ENCODE assay signal across 16 cellular contexts in genomic region chr14:57725399-57726077, GRCh38.
A peak's percentile ranks its signal among the peaks of the same experiment; 100 is the strongest.
DNase-seq lines count a peak whose midpoint lies in the region; ATAC-seq, FAIRE-seq and TF ChIP-seq lines count a peak whose summit lies in the region.
"Had no signal": no experiment of that assay in that cellular context is flagged by ENCODE, and none has a peak within 500 bp of the region (broad histone marks: within the 10 kb centered on the region; RNA-seq: fewer than 3 reads in every experiment).

No MANE protein-coding gene starts in this region.

- H3K36me3 Mint-ChIP-seq in natural killer cell, result no peaks in the 10 kb centered on the region
- no peaks in the 10 kb centered on the region for H3K36me3 Mint-ChIP-seq in CD4-positive, alpha-beta T cell (ENCODE audit: low read depth)
- H3K36me3 Mint-ChIP-seq: activated CD8-positive, alpha-beta memory T cell treated with anti-CD3 and anti-CD28 coated beads, Interleukin-2, amount 10 ng/mL, durations not matched to agents 7 days and 5 days; stimulated activated naive B cell treated with anti-CD40 and anti-IgM and Interleukin-4, amounts not matched to agents 10 μg/mL and 1 μg/mL and 100 μg/mL, for 72 hours had no signal

- H3K27ac Mint-ChIP-seq in natural killer cell, result no peak overlapping the region
- H3K27ac Mint-ChIP-seq in CD4-positive, alpha-beta T cell, result no peak overlapping the region
- H3K27ac Mint-ChIP-seq: activated B cell treated with CpG ODN at 0.5 μM for 24 hours; activated CD8-positive, alpha-beta memory T cell treated with anti-CD3 and anti-CD28 coated beads, Interleukin-2, amount 10 ng/mL, durations not matched to agents 7 days and 5 days; HFFc6; stimulated activated naive B cell treated with anti-CD40 and anti-IgM and Interleukin-4, amounts not matched to agents 10 μg/mL and 1 μg/mL and 100 μg/mL, for 72 hours had no signal

- H3K4me1 Mint-ChIP-seq in natural killer cell, result no peaks in the 10 kb centered on the region
- H3K4me1 Mint-ChIP-seq in CD4-positive, alpha-beta T cell (ENCODE audit: low read depth), result no peaks in the 10 kb centered on the region
- H3K4me1 Mint-ChIP-seq: activated B cell treated with CpG ODN at 0.5 μM for 24 hours; activated CD8-positive, alpha-beta memory T cell treated with anti-CD3 and anti-CD28 coated beads, Interleukin-2, amount 10 ng/mL, durations not matched to agents 7 days and 5 days; neural crest cell; stimulated activated naive B cell treated with anti-CD40 and anti-IgM and Interleukin-4, amounts not matched to agents 10 μg/mL and 1 μg/mL and 100 μg/mL, for 72 hours had no signal

- TF ChIP-seq CTCF in RWPE1 (conservative IDR thresholded peaks at IDR 0.05; ENCODE audit: low read depth), result no peak
- no peak for TF ChIP-seq CTCF in fibroblast of mammary gland (conservative IDR thresholded peaks at IDR 0.05; ENCODE audit: control insufficient read depth, insufficient read depth, low read depth, low read length)
- TF ChIP-seq CTCF in tibial nerve (IDR thresholded peaks at IDR 0.05), result no peak
- TF ChIP-seq CTCF in natural killer cell (IDR thresholded peaks at IDR 0.05), result no peak
- no peak for TF ChIP-seq CTCF in CD4-positive, alpha-beta T cell (IDR thresholded peaks at IDR 0.05)

- TF ChIP-seq EP300 in tibial nerve (IDR thresholded peaks at IDR 0.05), result no peak

- CTCF ChIA-PET in RWPE1 (lab: Yijun Ruan, JAX), result no interaction called here
- CTCF ChIA-PET in CD4-positive, alpha-beta T cell (lab: Charles Lee), result no interaction called here

- H3K27me3 ChIP-seq in small intestine (ENCODE audit: control insufficient read depth in 2 of 2, insufficient read depth in 2 of 2, low read length in 2 of 2) (no peaks in the 10 kb centered on the region), tibial nerve (no peaks in the 10 kb centered on the region)
- H3K27me3 ChIP-seq in CD4-positive, alpha-beta T cell (ENCODE audit: control insufficient read depth, insufficient read depth, low read length), result no peaks in the 10 kb centered on the region
- H3K27me3 ChIP-seq: cardiac muscle cell had no signal

- H3K4me1 ChIP-seq in small intestine (ENCODE audit: control insufficient read depth in 2 of 2, insufficient read depth in 1 of 2, low read depth in 1 of 2, low read length in 1 of 2) (no peaks in the 10 kb centered on the region), tibial nerve (no peaks in the 10 kb centered on the region)

- H3K27ac ChIP-seq in RWPE1 (no peak overlapping the region), small intestine (ENCODE audit: low read depth in 1 of 2, low read length in 1 of 2) (no peak overlapping the region), tibial nerve (no peak overlapping the region)
- no peak overlapping the region for H3K27ac ChIP-seq in CD4-positive, alpha-beta T cell (ENCODE audit: low read depth, low read length)
- H3K27ac ChIP-seq: cardiac muscle cell had no signal

- DNase-seq in HCEC 1CT (peak; percentile 79), RWPE1 (ENCODE audit: low spot score) (peak; percentile 27), fibroblast of mammary gland (ENCODE audit: low read depth) (peak; percentile 84), small intestine (peak; percentile 32), tibial nerve (ENCODE audit: low spot score in 2 of 2) (no peak), natural killer cell (no peak)
- DNase-seq in CD4-positive, alpha-beta T cell, result no peak
- DNase-seq: activated B cell treated with CpG ODN at 0.5 μM for 24 hours; activated CD8-positive, alpha-beta memory T cell treated with anti-CD3 and anti-CD28 coated beads, Interleukin-2, amount 10 ng/mL, durations not matched to agents 7 days and 5 days; activated gamma-delta T cell treated with Interleukin-2 at 50 U/mL for 16 hours; HFFc6; stimulated activated naive B cell treated with anti-CD40 and anti-IgM and Interleukin-4, amounts not matched to agents 10 μg/mL and 1 μg/mL and 100 μg/mL, for 72 hours had no signal

- no peaks in the 10 kb centered on the region for H3K9me3 ChIP-seq in small intestine (ENCODE audit: control insufficient read depth, low read depth)
- no peaks in the 10 kb centered on the region for H3K9me3 ChIP-seq in tibial nerve
- no peaks in the 10 kb centered on the region for H3K9me3 ChIP-seq in CD4-positive, alpha-beta T cell (ENCODE audit: control insufficient read depth, low read length)

- intact Hi-C loops in natural killer cell (cut with micrococcal nuclease), result no loop called here
- intact Hi-C loops in CD4-positive, alpha-beta T cell (cut with DNase I, micrococcal nuclease), result no loop called here

- H3K4me3 Mint-ChIP-seq in natural killer cell, result no peak overlapping the region
- no peak overlapping the region for H3K4me3 Mint-ChIP-seq in CD4-positive, alpha-beta T cell
- H3K4me3 Mint-ChIP-seq: activated B cell treated with CpG ODN at 0.5 μM for 24 hours; activated CD8-positive, alpha-beta memory T cell treated with anti-CD3 and anti-CD28 coated beads, Interleukin-2, amount 10 ng/mL, durations not matched to agents 7 days and 5 days; HFFc6; neural crest cell; stimulated activated naive B cell treated with anti-CD40 and anti-IgM and Interleukin-4, amounts not matched to agents 10 μg/mL and 1 μg/mL and 100 μg/mL, for 72 hours had no signal

- ATAC-seq in natural killer cell, result no peak
- ATAC-seq in CD4-positive, alpha-beta T cell (ENCODE audit: poor library complexity), result no peak
- ATAC-seq: activated CD8-positive, alpha-beta memory T cell treated with anti-CD3 and anti-CD28 coated beads, Interleukin-2, amount 10 ng/mL, durations not matched to agents 7 days and 5 days; sciatic nerve; stimulated activated naive B cell treated with anti-CD40 and anti-IgM and Interleukin-4, amounts not matched to agents 10 μg/mL and 1 μg/mL and 100 μg/mL, for 72 hours had no signal

- POLR2A ChIA-PET in RWPE1 (lab: Yijun Ruan, JAX; ENCODE audit: low non-redundant PET), result no interaction called here
- POLR2A ChIA-PET in CD4-positive, alpha-beta T cell (lab: Charles Lee), result no interaction called here

- WGBS in small intestine, 3 donors, result 49 to 71% (median 56%) methylated on average over 2 of the region's 2 CpGs
- WGBS in tibial nerve, 2 donors, result 61 to 73% methylated on average over 2 of the region's 2 CpGs

- H3K9me3 Mint-ChIP-seq in natural killer cell, result peaks cover 13 to 14% of the 10 kb centered on the region in 2 donors
- H3K9me3 Mint-ChIP-seq in CD4-positive, alpha-beta T cell, result peaks cover 2% of the 10 kb centered on the region

- TF ChIP-seq POLR2A in tibial nerve (IDR thresholded peaks at IDR 0.05), result no peak

- FAIRE-seq in small intestine (lab: Jason Lieb, UNC), result no peak
- FAIRE-seq: endometrium had no signal

- H3K27me3 Mint-ChIP-seq in natural killer cell (ENCODE audit: low read depth in 2 of 2), result no peaks in the 10 kb centered on the region
- H3K27me3 Mint-ChIP-seq in CD4-positive, alpha-beta T cell, result peaks cover 3% of the 10 kb centered on the region
- H3K27me3 Mint-ChIP-seq: activated B cell treated with CpG ODN at 0.5 μM for 24 hours; activated CD8-positive, alpha-beta memory T cell treated with anti-CD3 and anti-CD28 coated beads, Interleukin-2, amount 10 ng/mL, durations not matched to agents 7 days and 5 days had no signal

- H3K36me3 ChIP-seq in small intestine (ENCODE audit: control insufficient read depth in 2 of 2, insufficient read depth in 2 of 2, low read length in 2 of 2) (no peaks in the 10 kb centered on the region), tibial nerve (no peaks in the 10 kb centered on the region)
- H3K36me3 ChIP-seq: cardiac muscle cell had no signal

- H3K4me3 ChIP-seq in fibroblast of mammary gland (ENCODE audit: control insufficient read depth, low read depth, low read length) (no peak overlapping the region), small intestine (ENCODE audit: low read depth in 1 of 2, low read length in 2 of 2) (no peak overlapping the region), tibial nerve (no peak overlapping the region)
- H3K4me3 ChIP-seq: cardiac muscle cell had no signal

Comparison
In these comparisons a context has a peak if more than half of its experiments do, and no peak if none do; other contexts are left out.
1. DNase-seq: peak in HCEC 1CT (single experiment), RWPE1 (single experiment), fibroblast of mammary gland (single experiment) and small intestine (single experiment); none in tibial nerve (0 of 2), natural killer cell (single experiment) and CD4-positive, alpha-beta T cell (0 of 10).